In the genomic region with DNA sequence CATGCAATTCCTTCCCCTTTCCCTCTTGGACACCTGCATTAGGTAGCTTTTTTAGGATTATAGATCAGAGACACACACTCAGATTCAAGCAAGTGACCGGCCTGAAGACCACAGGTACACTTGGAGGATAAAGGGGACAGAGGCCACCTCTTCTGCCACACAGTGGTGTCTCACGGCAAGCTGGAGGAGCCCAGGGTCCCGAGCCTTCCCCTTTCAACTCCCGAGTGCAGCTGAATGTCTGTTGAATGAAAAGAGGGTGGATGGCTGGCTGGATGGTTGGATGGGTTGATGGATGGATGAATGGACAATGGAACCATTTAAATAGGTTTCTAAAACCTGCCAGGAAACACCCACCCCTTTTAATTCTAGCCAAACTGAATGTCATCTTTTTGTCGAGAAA, we compare ENCODE assay signal across 24 cellular contexts. TPM values are rescaled to one million over a fixed set of nuclear protein-coding genes. Genes with fewer than 3 reads are reported as not detected.
A peak's percentile ranks its signal among the peaks of the same experiment; 100 is the strongest.
DNase-seq lines count a peak whose midpoint lies in the region; ATAC-seq, FAIRE-seq and TF ChIP-seq lines count a peak whose summit lies in the region.
"Had no signal": no experiment of that assay in that cellular context is flagged by ENCODE, and none has a peak within 500 bp of the region (broad histone marks: within the 10 kb centered on the region; RNA-seq: fewer than 3 reads in every experiment).

No MANE protein-coding gene starts in this region.

- H3K36me3 ChIP-seq in K562 (ENCODE audit: control insufficient read depth, insufficient read depth, low read length) (no peaks in the 10 kb centered on the region), lower lobe of right lung (no peaks in the 10 kb centered on the region), spleen (no peaks in the 10 kb centered on the region)
- H3K36me3 ChIP-seq: HAP-1, SJSA1, tibial nerve had no signal

- CTCF ChIA-PET in K562 (lab: Yijun Ruan, JAX; ENCODE audit: low intra/inter-chr PET ratio) = interaction anchor here (0.6 kb wide), 1 partner anchor 269 kb away, joined by 3 read pairs; no protein-coding TSS in a partner anchor

- H3K27ac Mint-ChIP-seq in type B pancreatic cell = no peak overlapping the region
- H3K27ac Mint-ChIP-seq: activated naive CD4-positive, alpha-beta T cell treated with anti-CD3 and anti-CD28 coated beads, Interleukin-2, amount 50 U/mL, for 24 hours; stimulated activated naive CD8-positive, alpha-beta T cell treated with anti-CD3 and anti-CD28 coated beads, Interleukin-15, Interleukin-2, amounts not matched to agents 100 ng/mL and 50 ng/mL, for 24 hours had no signal

- TF ChIP-seq POLR2A in K562 (conservative IDR thresholded peaks at IDR 0.05) (no peak), spleen (IDR thresholded peaks at IDR 0.05) (no peak)

- no peak for TF ChIP-seq EP300 in K562 (IDR thresholded peaks at IDR 0.05; ENCODE audit: low read length)

- H3K9ac ChIP-seq in K562 (ENCODE audit: insufficient read depth in 1 of 2, low read depth in 2 of 2, low read length in 2 of 2) = no peak overlapping the region

- H3K9me3 ChIP-seq in K562 (replicated peaks; ENCODE audit: control insufficient read depth, insufficient read depth, low read depth, low read length) (0 out of 2 replicates have a peak, but pooled peaks cover 5% of the 10 kb centered on the region), lower lobe of right lung (no peaks in the 10 kb centered on the region), spleen (peaks cover 0 to 8% (median 2%) of the 10 kb centered on the region in 8 donors)
- H3K9me3 ChIP-seq: HAP-1, SJSA1 had no signal

- TF ChIP-seq CTCF in K562 (IDR thresholded peaks at IDR 0.05 in 2 of 3, conservative IDR thresholded peaks at IDR 0.05 in 1 of 3; ENCODE audit: insufficient read depth in 2 of 3, low read depth in 1 of 3, low read length in 3 of 3) (no peak), lower lobe of right lung (IDR thresholded peaks at IDR 0.05) (no peak), spleen (IDR thresholded peaks at IDR 0.05 in 8 of 11, conservative IDR thresholded peaks at IDR 0.05 in 3 of 11) (no peak), type B pancreatic cell (conservative IDR thresholded peaks at IDR 0.05) (no peak)

- in situ Hi-C loops in K562 (cut with MboI) = no loop called here

- H3K9me1 ChIP-seq in K562 (ENCODE audit: control insufficient read depth, insufficient read depth, low read length) = no peaks in the 10 kb centered on the region

- peaks cover 20% of the 10 kb centered on the region for H3K4me1 Mint-ChIP-seq in type B pancreatic cell (ENCODE audit: unreplicated experiment)

- whole genome bisulfite sequencing in K562 (ENCODE audit: insufficient coverage, low coverage, missing lambda C conversion rate) = 43% methylated on average over 5 of the region's 5 CpGs
- 90 to 93% (median 91%) methylated on average over 5 of the region's 5 CpGs for WGBS in spleen, 5 donors

- DNase-seq in COLO829 (ENCODE audit: low spot score) (peak; percentile 13), K562 (ENCODE audit: extremely low read depth in 1 of 4, low spot score in 3 of 4) (no peak), lower lobe of right lung (peak; percentile 8), spleen (peak; percentile 32), SIG-M5 (lab: John Stamatoyannopoulos, UW) (no peak), type B pancreatic cell (ENCODE audit: extremely low spot score, unreplicated experiment) (no peak), NCI-H2081 (lab: John Stamatoyannopoulos, UW) (no peak)
- DNase-seq: activated CD4-positive, CD25-positive, alpha-beta regulatory T cell; anterior cingulate cortex; Calu3; central memory CD4-positive, alpha-beta T cell; dermis blood vessel endothelial cell; DMS79 treated with DMSO at 0.1 percent for 48 hours; GF-D8; NCI-H1105; NCI-H1930; NCI-H526 treated with DMSO at 0.1 percent for 48 hours had no signal

- FAIRE-seq in K562 (lab: Jason Lieb, UNC) = no peak
- FAIRE-seq: GM19239 had no signal

- POLR2A ChIA-PET in K562 (lab: Yijun Ruan, JAX) = interaction anchor here (0.6 to 0.9 kb wide), 3 partner anchors 16 to 74 kb away, joined by 3 read pairs; no protein-coding TSS in a partner anchor

- H3K27ac ChIP-seq in K562 (ENCODE audit: extremely low read depth, low read depth, low read length) (peak overlapping the region; percentile 28; the same call in 1 of the 3 replicates), lower lobe of right lung (no peak overlapping the region), spleen (no peak overlapping the region)
- H3K27ac ChIP-seq: SJSA1 had no signal

- H3K4me1 ChIP-seq in K562 (replicated peaks in 1 of 2; ENCODE audit: control insufficient read depth in 2 of 2, insufficient read depth in 2 of 2, low read length in 2 of 2) (peaks cover 20 to 34% of the 10 kb centered on the region in 2 experiments; a peak in 4 of 5 replicates), lower lobe of right lung (peaks cover 4% of the 10 kb centered on the region), spleen (peaks cover 5 to 15% (median 8%) of the 10 kb centered on the region in 6 donors)
- H3K4me1 ChIP-seq: HAP-1, SJSA1 had no signal

- H4K20me1 ChIP-seq in K562 (replicated peaks; ENCODE audit: control insufficient read depth, insufficient read depth, low read length) = 0 out of 2 replicates have a peak, but pooled peaks cover 3% of the 10 kb centered on the region

- H3K4me3 Mint-ChIP-seq in type B pancreatic cell = no peak overlapping the region
- H3K4me3 Mint-ChIP-seq: activated naive CD4-positive, alpha-beta T cell treated with anti-CD3 and anti-CD28 coated beads, Interleukin-2, amount 50 U/mL, for 24 hours; neural crest cell; stimulated activated naive CD8-positive, alpha-beta T cell treated with anti-CD3 and anti-CD28 coated beads, Interleukin-15, Interleukin-2, amounts not matched to agents 100 ng/mL and 50 ng/mL, for 24 hours had no signal

- H3K36me3 Mint-ChIP-seq in type B pancreatic cell = no peaks in the 10 kb centered on the region

- H3K4me2 ChIP-seq in K562 (ENCODE audit: insufficient read depth, low read length) = peak overlapping the region; percentile 0; the same call in 1 of the 2 replicates

- H3K79me2 ChIP-seq in K562 (ENCODE audit: control insufficient read depth, insufficient read depth, low read length) = no peaks in the 10 kb centered on the region

- no peak overlapping the region for H2AFZ ChIP-seq in K562 (ENCODE audit: low read depth, low read length)

- ATAC-seq in K562 (no peak), lower lobe of right lung (no peak)

- no TSS peak for BruUV-seq in K562 (replicated peaks; lab: Mats Ljungman, UMichigan)

- 0 out of 5 replicates have a peak, but pooled peaks cover 0 to 5% of the 10 kb centered on the region in 2 experiments for H3K27me3 ChIP-seq in K562 (ENCODE audit: control insufficient read depth in 2 of 2, insufficient read depth in 2 of 2, low read length in 2 of 2)
- no peaks in the 10 kb centered on the region for H3K27me3 ChIP-seq in lower lobe of right lung (ENCODE audit: low read depth)
- no peaks in the 10 kb centered on the region for H3K27me3 ChIP-seq in spleen (replicated peaks in 1 of 7)
- H3K27me3 ChIP-seq: SJSA1, tibial nerve had no signal

- no peak for TF ChIP-seq RAD21 in K562 (CRISPR knock-in tag; conservative IDR thresholded peaks at IDR 0.05 in 1 of 2, IDR thresholded peaks at IDR 0.05 in 1 of 2)

- H3K4me3 ChIP-seq in K562 (no peak overlapping the region), lower lobe of right lung (no peak overlapping the region), spleen (no peak overlapping the region)
- H3K4me3 ChIP-seq: HAP-1, SJSA1, tibial nerve had no signal

- intact Hi-C loops in K562 (cut with micrococcal nuclease) = no loop called here
- intact Hi-C loops in lower lobe of right lung (cut with DNase I) = no loop called here
- intact Hi-C loops in spleen (cut with DNase I; ENCODE audit: low total_unique reads) = no loop called here

- H3K9me3 Mint-ChIP-seq in type B pancreatic cell = no peaks in the 10 kb centered on the region
- H3K9me3 Mint-ChIP-seq: activated naive CD4-positive, alpha-beta T cell treated with anti-CD3 and anti-CD28 coated beads, Interleukin-2, amount 50 U/mL, for 24 hours; neural crest cell; stimulated activated naive CD8-positive, alpha-beta T cell treated with anti-CD3 and anti-CD28 coated beads, Interleukin-15, Interleukin-2, amounts not matched to agents 100 ng/mL and 50 ng/mL, for 24 hours had no signal

- H3K27me3 Mint-ChIP-seq in type B pancreatic cell = no peaks in the 10 kb centered on the region
- H3K27me3 Mint-ChIP-seq: activated naive CD4-positive, alpha-beta T cell treated with anti-CD3 and anti-CD28 coated beads, Interleukin-2, amount 50 U/mL, for 24 hours; stimulated activated naive CD8-positive, alpha-beta T cell treated with anti-CD3 and anti-CD28 coated beads, Interleukin-15, Interleukin-2, amounts not matched to agents 100 ng/mL and 50 ng/mL, for 24 hours had no signal

TF ChIP-seq in K562, 482 proteins besides CTCF, POLR2A, EP300 and RAD21 (continues in another document):
- TF ChIP-seq PPARD (CRISPR knock-in tag; IDR thresholded peaks at IDR 0.05) (no peak), EGR1 (conservative IDR thresholded peaks at IDR 0.05) (no peak), ZNF583 (CRISPR knock-in tag; IDR thresholded peaks at IDR 0.05) (no peak), MCM3 (IDR thresholded peaks at IDR 0.05) (no peak), SPI1 (IDR thresholded peaks at IDR 0.05; ENCODE audit: borderline replicate concordance, low read depth, low read length) (no peak), E2F3 (CRISPR knock-in tag; IDR thresholded peaks at IDR 0.05) (no peak), HNRNPL (IDR thresholded peaks at IDR 0.05; ENCODE audit: low read depth, low read length) (no peak)

RNA-seq across cellular contexts. Expression of a gene that starts 49.3 kb away (rescaled TPM):
- 31.4 and 71.8 TPM in 2 replicates for total RNA-seq in K562 (2011; cell fraction: chromatin; rRNA removed; ENCODE audit: low replicate concordance)
- 28.6 and 32.2 TPM in 2 replicates for total RNA-seq in K562 (2011; cell fraction: nucleolus; rRNA removed)
- total RNA-seq in K562 (2011; cell fraction: nucleoplasm; rRNA removed) = 31.8 and 38.1 TPM in 2 replicates
- total RNA-seq in K562 (2014; rRNA removed) = 7.0 and 7.7 TPM in 2 replicates
- total RNA-seq in K562 (2014; rRNA removed; fragmentation: Illumina TruSeq; extraction: Trizol) = 2.6 and 2.8 TPM in 2 replicates
- total RNA-seq in K562 (2015; rRNA removed; fragmentation: Illumina TruSeq; extraction: Trizol) = 4.3 and 5.0 TPM in 2 replicates
- total RNA-seq in K562 (2021) = 30.3 and 37.3 TPM in 2 replicates
- polyA plus RNA-seq in K562 (2011; rRNA removed) = 3.6 and 6.2 TPM in 2 replicates
- polyA plus RNA-seq in K562 (2011; cell fraction: cytosol; rRNA removed) = 5.2 and 5.4 TPM in 2 replicates
- polyA plus RNA-seq in K562 (2011; cell fraction: nucleus; rRNA removed) = 18.9 and 30.6 TPM in 2 replicates
- polyA plus RNA-seq in K562 (2012) = 23.3 and 39.2 TPM in 2 replicates
- 22.9 and 25.1 TPM in 2 replicates for polyA plus RNA-seq in K562 (2014; fragmentation: Illumina TruSeq; extraction: Trizol)
- 1 to 10 TPM; 1.0 to 1.9 TPM for polyA plus RNA-seq in K562 (2014; fragmentation: Nextera tagmentation; extraction: Ambion mirVana)
- 11.0 and 11.7 TPM in 2 replicates for polyA plus RNA-seq in K562 (2014; rRNA removed)
- 5.8 and 6.7 TPM in 2 replicates for polyA minus RNA-seq in K562 (2011; rRNA and poly(A)+ RNA removed)
- polyA minus RNA-seq in K562 (2011; cell fraction: cytosol; rRNA and poly(A)+ RNA removed) = 14.9 and 22.3 TPM in 2 replicates
- polyA minus RNA-seq in K562 (2011; cell fraction: nucleus; rRNA and poly(A)+ RNA removed) = 17.6 and 22.4 TPM in 2 replicates
- total RNA-seq in lower lobe of right lung = 102 TPM
- 100 to 1,000 TPM; 117 to 210 (median 129) TPM for total RNA-seq in spleen
- 10 to 100 TPM; 10.7 to 29.7 (median 11.8) TPM for polyA plus RNA-seq in spleen
- total RNA-seq in type B pancreatic cell (ENCODE audit: low replicate concordance) = 62.2 and 102 TPM in 2 replicates

Comparison
In these comparisons a context has a peak if more than half of its experiments do, and no peak if none do; other contexts are left out.
1. DNase-seq: peak in COLO829 (single experiment), lower lobe of right lung (single experiment) and spleen (single experiment); none in K562 (0 of 4), SIG-M5 (single experiment), type B pancreatic cell (single experiment) and NCI-H2081 (0 of 2).